34 cellular contexts compared by ENCODE assay signal in the genomic region with DNA sequence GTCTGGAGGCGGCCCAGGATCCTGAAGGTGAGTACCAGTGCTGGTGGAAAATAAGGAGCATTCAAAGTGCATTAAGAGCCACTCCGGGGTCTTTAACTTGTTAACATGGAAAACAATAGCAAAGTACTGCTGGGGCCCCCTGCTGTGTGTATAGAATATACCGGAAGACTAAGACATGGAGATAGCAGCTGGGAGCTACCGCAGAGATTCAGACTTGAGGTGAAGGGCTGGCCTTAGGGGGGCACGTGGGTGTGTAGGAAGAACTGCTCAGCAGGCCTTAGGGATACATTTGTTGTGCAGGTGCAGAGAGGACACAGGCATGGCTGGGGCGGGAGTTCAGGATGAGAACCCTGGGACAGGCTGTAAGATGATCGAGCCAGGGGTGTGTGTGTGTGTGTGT. TPM values are rescaled to one million over a fixed set of nuclear protein-coding genes. Genes with fewer than 3 reads are reported as not detected.
DNase-seq lines count a peak whose midpoint lies in the region; ATAC-seq and TF ChIP-seq lines count a peak whose summit lies in the region.
"Had no signal": no experiment of that assay in that cellular context is flagged by ENCODE, and none has a peak within 500 bp of the region (broad histone marks: within the 10 kb centered on the region; RNA-seq: fewer than 3 reads in every experiment).

No MANE protein-coding gene starts in this region.

- no peak overlapping the region for H2BK5ac ChIP-seq in trophoblast cell (ENCODE audit: low read depth, low read length, poor library complexity)

- H2BK120ac ChIP-seq in trophoblast cell (ENCODE audit: insufficient read depth, low read length, poor library complexity) = no peak overlapping the region

- CTCF ChIA-PET in GM10248 (lab: Yijun Ruan, JAX) = no interaction called here

- peak; percentile 3 for DNase-seq in ELR (ENCODE audit: low read depth)
- DNase-seq in NB4 (ENCODE audit: low read depth) = peak; percentile 46
- peak; percentile 67 for DNase-seq in endodermal cell
- no peak for DNase-seq in trophoblast cell
- no peak for DNase-seq in GM10248 (ENCODE audit: extremely low spot score)
- DNase-seq: activated CD4-positive, CD25-positive, alpha-beta regulatory T cell treated with anti-CD3 and anti-CD28 coated beads, Interleukin-2, amount 50 U/mL, for 72 hours; activated CD8-positive, alpha-beta memory T cell treated with anti-CD3 and anti-CD28 coated beads for 24 hours; activated gamma-delta T cell treated with Interleukin-2 at 50 U/mL for 16 hours; activated naive CD8-positive, alpha-beta T cell treated with anti-CD3 and anti-CD28 coated beads, Interleukin-2, amount 50 U/mL, for 24 hours; activated T-cell treated with anti-CD3 and anti-CD28 coated beads, Interleukin-2, amount 50 U/mL, for 1 hour; body of pancreas; CD4-positive, alpha-beta T cell; DMS153; erythroblast; heart right ventricle; immature natural killer cell; left lung; midbrain; naive thymus-derived CD8-positive, alpha-beta T cell; NCI-H1105; NCI-H1930; NCI-H345; PC-3; Right ventricle myocardium superior; stimulated activated naive CD4-positive, alpha-beta T cell treated with Interleukin-2 at 50 U/mL for 16 hours; SW 1271; tibial artery had no signal

- H3K23ac ChIP-seq in trophoblast cell (ENCODE audit: low read length) = no peak overlapping the region

- no peaks in the 10 kb centered on the region for H3K79me1 ChIP-seq in trophoblast cell (ENCODE audit: low read length)

- H3K14ac ChIP-seq in trophoblast cell (ENCODE audit: low read length) = no peak overlapping the region

- H4K8ac ChIP-seq in trophoblast cell (ENCODE audit: low read depth, low read length) = no peak overlapping the region

- no peak overlapping the region for H2BK12ac ChIP-seq in trophoblast cell (ENCODE audit: low read length)

- TF ChIP-seq POLR2A in NB4 (IDR thresholded peaks at IDR 0.05; ENCODE audit: extremely low read depth, insufficient read length) = no peak

- no peaks in the 10 kb centered on the region for H3K9me3 ChIP-seq in endodermal cell (ENCODE audit: control insufficient read depth, low read length)
- peaks cover 4% of the 10 kb centered on the region for H3K9me3 ChIP-seq in trophoblast cell (ENCODE audit: insufficient read depth, low read depth, low read length)
- H3K9me3 ChIP-seq: body of pancreas, heart right ventricle, left lung, tibial artery had no signal

- H3K4me2 ChIP-seq in trophoblast cell (ENCODE audit: low read length) = peak overlapping the region; percentile 25

- H3K4me3 ChIP-seq in NB4 (ENCODE audit: low read depth, low read length) (no peak overlapping the region), endodermal cell (ENCODE audit: low read length) (no peak overlapping the region), trophoblast cell (ENCODE audit: low read depth, low read length) (no peak overlapping the region)
- H3K4me3 ChIP-seq: body of pancreas, HAP-1, heart right ventricle, left lung, tibial artery had no signal

- WGBS in endodermal cell (ENCODE audit: insufficient coverage in 1 of 2, insufficient read length in 1 of 2), 2 experiments = 11 to 15% methylated on average over 5 to 7 of the region's 7 CpGs
- WGBS in trophoblast cell (ENCODE audit: extremely low coverage, insufficient coverage, insufficient read length) = no CpG with 5 or more reads among the region's 7 CpGs

- no peak overlapping the region for H3K27ac ChIP-seq in endodermal cell (ENCODE audit: low read depth, low read length)
- no peak overlapping the region for H3K27ac ChIP-seq in trophoblast cell (ENCODE audit: low read depth, low read length)
- H3K27ac ChIP-seq: body of pancreas, heart right ventricle, HL-60, left lung, tibial artery had no signal

- no peaks in the 10 kb centered on the region for H3K4me1 ChIP-seq in endodermal cell (ENCODE audit: control insufficient read depth, insufficient read depth, low read length)
- H3K4me1 ChIP-seq in trophoblast cell (ENCODE audit: control insufficient read depth in 1 of 2, insufficient read depth in 2 of 2, low read length in 2 of 2) = peaks cover 7 to 12% of the 10 kb centered on the region in 2 experiments
- H3K4me1 ChIP-seq: HAP-1 had no signal

- no peak overlapping the region for H4K12ac ChIP-seq in trophoblast cell (ENCODE audit: low read depth, low read length)

- ATAC-seq in HG02884 (IDR thresholded peaks at IDR 0.05; ENCODE audit: unreplicated experiment) (no peak), GM21619 (IDR thresholded peaks at IDR 0.05; ENCODE audit: unreplicated experiment) (no peak)
- ATAC-seq: activated naive CD8-positive, alpha-beta T cell treated with anti-CD3 and anti-CD28 coated beads, Interleukin-2, amount 50 U/mL, for 24 hours; body of pancreas; heart right ventricle; left lung; naive thymus-derived CD8-positive, alpha-beta T cell; PC-3; sciatic nerve had no signal

- H3K9ac ChIP-seq in endodermal cell (ENCODE audit: extremely low read depth, low read length, poor library complexity, severe bottlenecking) (no peak overlapping the region), trophoblast cell (ENCODE audit: low read length) (no peak overlapping the region)

- POLR2A ChIA-PET in GM10248 (lab: Yijun Ruan, JAX) = no interaction called here

- H3K4ac ChIP-seq in trophoblast cell (ENCODE audit: low read depth, low read length) = no peak overlapping the region

- H3K4me1 Mint-ChIP-seq in endodermal cell = peaks cover 18% of the 10 kb centered on the region
- H3K4me1 Mint-ChIP-seq: immature natural killer cell had no signal

- H3K27ac Mint-ChIP-seq in endodermal cell = no peak overlapping the region
- H3K27ac Mint-ChIP-seq: activated naive CD8-positive, alpha-beta T cell treated with anti-CD3 and anti-CD28 coated beads, Interleukin-2, amount 50 U/mL, for 24 hours; CD4-positive, alpha-beta T cell; immature natural killer cell; naive thymus-derived CD8-positive, alpha-beta T cell had no signal

- H3K27me3 ChIP-seq in endodermal cell (ENCODE audit: control insufficient read depth, insufficient read depth, low read length, poor library complexity, severe bottlenecking) (peaks cover 79% of the 10 kb centered on the region), trophoblast cell (ENCODE audit: insufficient read depth, low read length) (peaks cover 34% of the 10 kb centered on the region)

- no peak overlapping the region for H3K18ac ChIP-seq in trophoblast cell (ENCODE audit: low read length)

- H3K4me3 Mint-ChIP-seq in endodermal cell = no peak overlapping the region
- H3K4me3 Mint-ChIP-seq: activated naive CD8-positive, alpha-beta T cell treated with anti-CD3 and anti-CD28 coated beads, Interleukin-2, amount 50 U/mL, for 24 hours; CD4-positive, alpha-beta T cell; immature natural killer cell had no signal

- peaks cover 2% of the 10 kb centered on the region for H3K9me3 Mint-ChIP-seq in endodermal cell
- H3K9me3 Mint-ChIP-seq: activated naive CD8-positive, alpha-beta T cell treated with anti-CD3 and anti-CD28 coated beads, Interleukin-2, amount 50 U/mL, for 24 hours; CD4-positive, alpha-beta T cell; immature natural killer cell had no signal

- no peak for TF ChIP-seq CTCF in NB4 (IDR thresholded peaks at IDR 0.05; ENCODE audit: low read depth, low read length)
- no peak for TF ChIP-seq CTCF in endodermal cell (conservative IDR thresholded peaks at IDR 0.05)
- no peak for TF ChIP-seq CTCF in GM10248 (IDR thresholded peaks at IDR 0.05; ENCODE audit: control extremely low read depth, extremely low read depth, low read depth, missing control alignments)

- no peaks in the 10 kb centered on the region for H3K36me3 Mint-ChIP-seq in endodermal cell (ENCODE audit: low read depth)

- H2AK5ac ChIP-seq in trophoblast cell (ENCODE audit: low read length) = no peak overlapping the region

- H2AFZ ChIP-seq in trophoblast cell (ENCODE audit: insufficient read depth, low read length, poor library complexity) = no peak overlapping the region

- H3K36me3 ChIP-seq in endodermal cell (ENCODE audit: control insufficient read depth, insufficient read depth, low read length) = no peaks in the 10 kb centered on the region
- no peaks in the 10 kb centered on the region for H3K36me3 ChIP-seq in trophoblast cell (ENCODE audit: control insufficient read depth in 1 of 2, insufficient read depth in 2 of 2, low read length in 2 of 2)
- H3K36me3 ChIP-seq: HAP-1, heart right ventricle, left lung, tibial artery had no signal

- no peak overlapping the region for H4K91ac ChIP-seq in trophoblast cell (ENCODE audit: low read depth, low read length)

- no peaks in the 10 kb centered on the region for H3K79me2 ChIP-seq in trophoblast cell (ENCODE audit: control insufficient read depth, insufficient read depth, low read length, poor library complexity)

- peaks cover 98% of the 10 kb centered on the region for H3K27me3 Mint-ChIP-seq in endodermal cell (ENCODE audit: insufficient read depth)

RNA-seq across cellular contexts. Expression of gene DMRT1, which starts 1.2 kb away (rescaled TPM):
- not detected for total RNA-seq in endodermal cell
- not detected for polyA plus RNA-seq in endodermal cell (2013, experiment 1 of 2)
- polyA plus RNA-seq in endodermal cell (2013, experiment 2 of 2) = not detected
- polyA plus RNA-seq in trophoblast cell (2013) = 0.82 and 0.92 TPM in 2 replicates
- total RNA-seq: body of pancreas; CD4-positive, alpha-beta T cell; cerebellum; fibroblast of villous mesenchyme; heart right ventricle; left lung; naive thymus-derived CD8-positive, alpha-beta T cell; Right ventricle myocardium superior; sciatic nerve had no signal
- polyA plus RNA-seq: heart right ventricle; immature natural killer cell; naive thymus-derived CD8-positive, alpha-beta T cell had no signal

Comparison
In these comparisons a context has a peak if more than half of its experiments do, and no peak if none do; other contexts are left out.
1. DNase-seq: peak in ELR (single experiment), NB4 (single experiment) and endodermal cell (single experiment); none in trophoblast cell (0 of 2) and GM10248 (single experiment).